9 cellular contexts compared by ENCODE assay signal in genomic region chr3:124772081-124772831, GRCh38. TPM values are rescaled to one million over a fixed set of nuclear protein-coding genes. Genes with fewer than 3 reads are reported as not detected.
A peak's percentile ranks its signal among the peaks of the same experiment; 100 is the strongest.
DNase-seq lines count a peak whose midpoint lies in the region; ATAC-seq, FAIRE-seq and TF ChIP-seq lines count a peak whose summit lies in the region.
"Had no signal": no experiment of that assay in that cellular context is flagged by ENCODE, and none has a peak within 500 bp of the region (broad histone marks: within the 10 kb centered on the region; RNA-seq: fewer than 3 reads in every experiment).

No MANE protein-coding gene starts in this region.

- no peak overlapping the region for H3K4me3 ChIP-seq in fibroblast of villous mesenchyme (ENCODE audit: low read depth, low read length)
- H3K4me3 ChIP-seq in pancreas = no peak overlapping the region

- ATAC-seq in pancreas (peak in 3 of 4 donors; percentile 33 to 65 (median 59)), GM18907 (IDR thresholded peaks at IDR 0.05; ENCODE audit: unreplicated experiment) (no peak)

- no peaks in the 10 kb centered on the region for H3K4me1 ChIP-seq in pancreas

- no peak for FAIRE-seq in pancreas (lab: Jason Lieb, UNC)
- no peak for FAIRE-seq in H54 (lab: Jason Lieb, UNC)

- no peak for TF ChIP-seq POLR2A in H54 (IDR thresholded peaks at IDR 0.05; ENCODE audit: low read depth, low read length)

- H3K9me3 ChIP-seq in pancreas = no peaks in the 10 kb centered on the region

- DNase-seq in EL = peak; percentile 82
- DNase-seq in SHP77 (lab: John Stamatoyannopoulos, UW) = peak; percentile 74 to 75
- DNase-seq in fibroblast of villous mesenchyme (ENCODE audit: low read depth) = peak; percentile 94
- no peak for DNase-seq in pancreas
- no peak for DNase-seq in GM19238 (ENCODE audit: insufficient read length, low spot score)
- DNase-seq in H54 (ENCODE audit: insufficient read length, low spot score) = no peak
- DNase-seq in cerebellar nuclear complex (lab: John Stamatoyannopoulos, UW) = no peak
- DNase-seq: foreskin melanocyte had no signal

- H3K27me3 ChIP-seq in pancreas = no peaks in the 10 kb centered on the region

- H3K36me3 ChIP-seq in pancreas = peaks cover 0 to 13% (median 3%) of the 10 kb centered on the region in 3 donors

- TF ChIP-seq CTCF in fibroblast of villous mesenchyme (IDR thresholded peaks at IDR 0.05; ENCODE audit: insufficient read depth, low read depth, low read length) (no peak), pancreas (IDR thresholded peaks at IDR 0.05) (no peak)

- WGBS in pancreas, 2 donors = 69 to 74% methylated on average over 17 of the region's 17 CpGs

- H3K27ac ChIP-seq in pancreas = no peak overlapping the region

- intact Hi-C loops in pancreas (cut with DNase I) = no loop called here

RNA-seq across cellular contexts. Expression of gene UMPS, which starts 42.0 kb away (rescaled TPM):
- total RNA-seq in fibroblast of villous mesenchyme = 17.4 and 31.1 TPM in 2 replicates
- total RNA-seq in pancreas = 10 to 100 TPM; 10.6 to 20.1 (median 14.6) TPM
- 10 to 100 TPM in 1 of 2 donors, 1 to 10 TPM in 1; 6.6 to 10.3 TPM for polyA plus RNA-seq in pancreas

Comparison
In these comparisons a context has a peak if more than half of its experiments do, and no peak if none do; other contexts are left out.
1. DNase-seq: peak in EL (single experiment), SHP77 (2 of 2) and fibroblast of villous mesenchyme (single experiment); none in pancreas (0 of 6), GM19238 (single experiment), H54 (single experiment) and cerebellar nuclear complex (0 of 2).